ENCODE assay signal across 16 cellular contexts in genomic region chr15:22239806-22240180, GRCh38.
"Had no signal": no experiment of that assay in that cellular context is flagged by ENCODE, and none has a peak within 500 bp of the region (broad histone marks: within the 10 kb centered on the region; RNA-seq: fewer than 3 reads in every experiment).

No MANE protein-coding gene starts in this region.

- H3K9me3 Mint-ChIP-seq: stimulated activated naive CD8-positive, alpha-beta T cell treated with anti-CD3 and anti-CD28 coated beads, Interleukin-15, amount 100 ng/mL, for 72 hours had no signal

- ATAC-seq: left colon had no signal

- DNase-seq: colonic mucosa; dermis blood vessel endothelial cell; erythroblast; foreskin keratinocyte; left colon; nephron progenitor cell; psoas muscle; retina; right lobe of liver; stimulated activated CD4-positive, alpha-beta T cell treated with anti-CD3 and anti-CD28 coated beads, Interleukin-4, amount 100 ng/mL, for 1 hour; stimulated activated CD8-positive, alpha-beta memory T cell treated with anti-CD3 and anti-CD28 coated beads, Interleukin-4, amount 100 ng/mL, for 48 hours; stimulated activated naive B cell treated with anti-CD40 and anti-IgM and Interleukin-4, amounts not matched to agents 10 μg/mL and 1 μg/mL and 100 μg/mL, for 72 hours; stimulated activated naive CD8-positive, alpha-beta T cell treated with anti-CD3 and anti-CD28 coated beads, Interleukin-15, amount 100 ng/mL, for 72 hours; testis; transverse colon had no signal

- H3K4me3 Mint-ChIP-seq: nephron progenitor cell; stimulated activated naive B cell treated with anti-CD40 and anti-IgM and Interleukin-4, amounts not matched to agents 10 μg/mL and 1 μg/mL and 100 μg/mL, for 72 hours; stimulated activated naive CD8-positive, alpha-beta T cell treated with anti-CD3 and anti-CD28 coated beads, Interleukin-15, amount 100 ng/mL, for 72 hours had no signal

- H3K4me1 ChIP-seq: colonic mucosa, foreskin keratinocyte, psoas muscle, right lobe of liver, testis, transverse colon had no signal

- H3K9me3 ChIP-seq: colonic mucosa, psoas muscle, right lobe of liver, testis, transverse colon had no signal

- H3K4me3 ChIP-seq: colonic mucosa, hepatocyte, psoas muscle, right lobe of liver, testis, transverse colon had no signal

- H3K27me3 ChIP-seq: colonic mucosa, foreskin keratinocyte, hepatocyte, right lobe of liver, testis, transverse colon had no signal

- H3K4me1 Mint-ChIP-seq: nephron progenitor cell had no signal

- H3K36me3 ChIP-seq: colonic mucosa, right lobe of liver, transverse colon had no signal

- H3K27ac ChIP-seq: colonic mucosa, foreskin keratinocyte, hepatocyte, psoas muscle, right lobe of liver, testis, transverse colon had no signal

- H3K36me3 Mint-ChIP-seq: stimulated activated naive B cell treated with anti-CD40 and anti-IgM and Interleukin-4, amounts not matched to agents 10 μg/mL and 1 μg/mL and 100 μg/mL, for 72 hours had no signal

- H3K27ac Mint-ChIP-seq: nephron progenitor cell; stimulated activated naive B cell treated with anti-CD40 and anti-IgM and Interleukin-4, amounts not matched to agents 10 μg/mL and 1 μg/mL and 100 μg/mL, for 72 hours; stimulated activated naive CD8-positive, alpha-beta T cell treated with anti-CD3 and anti-CD28 coated beads, Interleukin-15, amount 100 ng/mL, for 72 hours had no signal
